6 cellular contexts compared by ENCODE assay signal in genomic region chrX:155008578-155008977, GRCh38. TPM values are rescaled to one million over a fixed set of nuclear protein-coding genes. Genes with fewer than 3 reads are reported as not detected.
DNase-seq lines count a peak whose midpoint lies in the region; ATAC-seq, FAIRE-seq and TF ChIP-seq lines count a peak whose summit lies in the region.
"Not testable (repeated sequence)": the region's sequence is repeated elsewhere in the genome, so short reads cannot be mapped to it uniquely, and the experiment has no call there.

No MANE protein-coding gene starts in this region.

- not testable (repeated sequence) for H3K9me2 ChIP-seq in GM23338 (ENCODE audit: insufficient read depth)

- H3K27ac ChIP-seq in GM23338 (ENCODE audit: low read depth), result not testable (repeated sequence)
- H3K27ac ChIP-seq in left ventricle myocardium inferior (replicated peaks), result peak overlapping the region; percentile 85

- H3K79me2 ChIP-seq in GM23338 (replicated peaks; ENCODE audit: insufficient read depth), result not testable (repeated sequence)

- H3K27me3 ChIP-seq in GM23338 (ENCODE audit: insufficient read depth); bronchial epithelial cell (ENCODE audit: control insufficient read depth, insufficient read depth, low read length); left ventricle myocardium inferior (ENCODE audit: low read depth): not testable (repeated sequence)

- not testable (repeated sequence) for H3K9me3 Mint-ChIP-seq in GM23338, WTC11

- H3K36me3 Mint-ChIP-seq in GM23338 (ENCODE audit: low read depth); WTC11: not testable (repeated sequence)

- not testable (repeated sequence) for H3K27me3 Mint-ChIP-seq in GM23338 (ENCODE audit: insufficient read depth, low read depth, poor library complexity); WTC11 (ENCODE audit: low read depth)

- intact Hi-C loops in left ventricle myocardium inferior (cut with micrococcal nuclease); mucosa of descending colon (cut with DNase I, micrococcal nuclease): not testable (repeated sequence)

- not testable (repeated sequence) for TF ChIP-seq CTCF in GM23338 (conservative IDR thresholded peaks at IDR 0.05; ENCODE audit: low read depth in 2 of 2); WTC11 (IDR thresholded peaks at IDR 0.05); bronchial epithelial cell (IDR thresholded peaks at IDR 0.05; ENCODE audit: insufficient read depth, low read length, severe bottlenecking); left ventricle myocardium inferior (IDR thresholded peaks at IDR 0.05; ENCODE audit: borderline replicate concordance); mucosa of descending colon (IDR thresholded peaks at IDR 0.05)

- not testable (repeated sequence) for H3K4me3 ChIP-seq in GM23338; bronchial epithelial cell (ENCODE audit: low read depth, low read length); left ventricle myocardium inferior; mucosa of descending colon

- CTCF ChIA-PET in WTC11 (lab: Charles Lee), result not testable (repeated sequence)

- not testable (repeated sequence) for H3K9me3 ChIP-seq in left ventricle myocardium inferior (replicated peaks); mucosa of descending colon

- H2AFZ ChIP-seq in GM23338, result not testable (repeated sequence)

- not testable (repeated sequence) for H3K4me1 ChIP-seq in GM23338 (ENCODE audit: insufficient read depth); mucosa of descending colon (ENCODE audit: low read depth)
- peaks cover 37% of the 10 kb centered on the region for H3K4me1 ChIP-seq in left ventricle myocardium inferior

- POLR2A ChIA-PET in WTC11 (lab: Charles Lee), result not testable (repeated sequence)

- H3K27ac Mint-ChIP-seq in GM23338, WTC11: not testable (repeated sequence)

- H3K4me2 ChIP-seq in GM23338, result not testable (repeated sequence)

- not testable (repeated sequence) for H3K4me1 Mint-ChIP-seq in GM23338, WTC11

- not testable (repeated sequence) for H4K20me1 ChIP-seq in GM23338 (replicated peaks; ENCODE audit: insufficient read depth)

- FAIRE-seq in bronchial epithelial cell (lab: Jason Lieb, UNC), result peak; percentile 66
- FAIRE-seq in urothelium cell line (lab: Jason Lieb, UNC), result peak; percentile 69

- H3K36me3 ChIP-seq in GM23338 (ENCODE audit: insufficient read depth); bronchial epithelial cell (ENCODE audit: control insufficient read depth, insufficient read depth, low read length); left ventricle myocardium inferior; mucosa of descending colon (ENCODE audit: low read depth): not testable (repeated sequence)

- ATAC-seq in GM23338, result peak; percentile 83
- ATAC-seq in WTC11, result peak; percentile 92
- ATAC-seq in mucosa of descending colon, result peak; percentile 60

- not testable (repeated sequence) for DNase-seq in GM23338 (ENCODE audit: low spot score); WTC11 (ENCODE audit: low spot score); bronchial epithelial cell (ENCODE audit: low read depth); left ventricle myocardium inferior; mucosa of descending colon; urothelium cell line (ENCODE audit: low spot score)

- H3K4me3 Mint-ChIP-seq in GM23338, WTC11: not testable (repeated sequence)

- not testable (repeated sequence) for H3F3A ChIP-seq in GM23338 (replicated peaks; ENCODE audit: low read depth)

RNA-seq across cellular contexts. Expression of gene F8, which starts 13.9 kb away (rescaled TPM):
- 1.8 and 2.9 TPM in 2 replicates for total RNA-seq in GM23338 (2014; rRNA removed; shearing (Covaris generic))
- 0.63 and 0.70 TPM in 2 replicates for polyA plus RNA-seq in GM23338 (2016; fragmentation: Nextera tagmentation; extraction: Ambion mirVana)
- total RNA-seq in WTC11 (2021), result 1.6 to 2.6 TPM (median 2.2 TPM) in 3 replicates
- 0.26 and 0.64 TPM in 2 replicates for total RNA-seq in bronchial epithelial cell
- total RNA-seq in left ventricle myocardium inferior, result 49.7 TPM
- total RNA-seq in mucosa of descending colon, result 10 to 100 TPM in 1 of 3 donors, 1 to 10 TPM in 2; 2.8 to 14.0 (median 5.4) TPM

RNA-seq across cellular contexts. Expression of gene FUNDC2, which starts 18.1 kb away (rescaled TPM):
- 26.3 and 28.6 TPM in 2 replicates for total RNA-seq in GM23338 (2014; rRNA removed; shearing (Covaris generic))
- 51.6 and 58.5 TPM in 2 replicates for polyA plus RNA-seq in GM23338 (2016; fragmentation: Nextera tagmentation; extraction: Ambion mirVana)
- 60.7 to 79.5 TPM (median 73.8 TPM) in 3 replicates for total RNA-seq in WTC11 (2021)
- total RNA-seq in bronchial epithelial cell, result 36.1 and 50.8 TPM in 2 replicates
- 364 TPM for total RNA-seq in left ventricle myocardium inferior
- 10 to 100 TPM; 48.9 to 92.8 (median 53.3) TPM for total RNA-seq in mucosa of descending colon
